ENCODE assay signal across 8 cellular contexts in the genomic region with DNA sequence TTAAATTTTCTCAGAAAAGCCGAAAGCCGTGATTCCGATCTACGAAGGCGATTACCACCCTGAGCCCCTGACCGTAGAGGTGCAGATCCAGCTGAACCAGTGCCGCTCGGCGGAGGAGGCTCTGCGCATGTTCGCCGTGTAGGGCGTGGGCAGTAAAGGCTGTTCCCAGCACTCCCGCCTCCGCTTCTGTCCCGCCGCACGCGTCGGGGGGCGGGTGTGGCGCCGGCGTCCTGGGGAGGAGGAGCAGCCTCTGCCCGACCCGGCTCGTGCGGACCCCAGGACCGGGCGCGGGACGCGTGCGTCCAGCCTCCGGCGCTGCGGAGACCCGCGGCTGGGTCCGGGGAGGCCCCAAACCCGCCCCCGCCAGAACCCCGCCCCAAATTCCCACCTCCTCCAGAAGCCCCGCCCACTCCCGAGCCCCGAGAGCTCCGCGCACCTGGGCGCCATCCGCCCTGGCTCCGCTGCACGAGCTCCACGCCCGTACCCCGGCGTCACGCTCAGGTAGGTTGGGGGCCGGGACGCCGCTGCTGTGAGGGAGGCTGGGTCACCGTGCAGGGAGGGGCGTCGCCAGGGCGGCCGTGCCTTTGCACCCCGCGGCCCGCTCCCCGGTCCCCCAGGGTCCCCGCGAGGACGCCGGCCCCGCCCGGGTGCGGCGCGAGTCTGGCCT. TPM values are rescaled to one million over a fixed set of nuclear protein-coding genes. Genes with fewer than 3 reads are reported as not detected.
DNase-seq lines count a peak whose midpoint lies in the region; ATAC-seq and TF ChIP-seq lines count a peak whose summit lies in the region.

Gene B3GNT4 (plus strand): TSS at position 409 of the 667 bp plus-strand sequence. CDS start 910 bp downstream, outside the sequence.

- in situ Hi-C loops in astrocyte of the spinal cord (cut with HindIII; ENCODE audit: low sequenced_read_pairs), result no loop called here

- ATAC-seq in GM18519 (IDR thresholded peaks at IDR 0.05; ENCODE audit: low FRiP score, unreplicated experiment) (no peak), GM19397 (IDR thresholded peaks at IDR 0.05; ENCODE audit: unreplicated experiment) (no peak)

- peak within 1 kb of the TSS; percentile 63 to 93 (median 83) for H3K4me3 Mint-ChIP-seq in IgD-negative memory B cell
- H3K4me3 Mint-ChIP-seq in T-helper 2 cell treated with Interferon-gamma antibody and Interleukin-4, amounts not matched to agents 5 μg/mL and 100 μg/mL, for 36 hours, result peak within 1 kb of the TSS; percentile 83

- TF ChIP-seq CTCF in astrocyte of the spinal cord (IDR thresholded peaks at IDR 0.05; ENCODE audit: low read depth, low read length), result no peak
- no peak for TF ChIP-seq CTCF in smooth muscle cell (IDR thresholded peaks at IDR 0.05; ENCODE audit: borderline replicate concordance, insufficient read depth, poor library complexity, severe bottlenecking)

- H3K4me1 ChIP-seq in iPS-20b (ENCODE audit: insufficient read depth, low read length) (peaks cover 2% of the 10 kb centered on the region; the same call in 1 of the 2 replicates), smooth muscle cell (ENCODE audit: low read depth) (no peaks in the 10 kb centered on the region)

- H4K20me1 ChIP-seq in smooth muscle cell (ENCODE audit: low read depth), result peaks cover 14% of the 10 kb centered on the region

- no peak within 1 kb of the TSS for H3K27ac ChIP-seq in iPS-20b (ENCODE audit: low read length)
- H3K27ac ChIP-seq in smooth muscle cell (ENCODE audit: low read depth), result no peak within 1 kb of the TSS

- no peaks in the 10 kb centered on the region for H3K36me3 Mint-ChIP-seq in IgD-negative memory B cell
- H3K36me3 Mint-ChIP-seq in T-helper 2 cell treated with Interferon-gamma antibody and Interleukin-4, amounts not matched to agents 5 μg/mL and 100 μg/mL, for 36 hours (ENCODE audit: low read depth), result peaks cover 11% of the 10 kb centered on the region

- peak within 1 kb of the TSS in 2 of 3 donors; percentile 60 to 77 for H3K27ac Mint-ChIP-seq in IgD-negative memory B cell
- H3K27ac Mint-ChIP-seq in T-helper 2 cell treated with Interferon-gamma antibody and Interleukin-4, amounts not matched to agents 5 μg/mL and 100 μg/mL, for 36 hours, result no peak within 1 kb of the TSS

- H3K36me3 ChIP-seq in iPS-20b (ENCODE audit: insufficient read depth, low read depth, low read length) (peaks cover 19% of the 10 kb centered on the region), smooth muscle cell (ENCODE audit: low read depth) (no peaks in the 10 kb centered on the region)

- peaks cover 59% of the 10 kb centered on the region for H3K27me3 ChIP-seq in iPS-20b (ENCODE audit: insufficient read depth, low read length)
- peaks cover 42% of the 10 kb centered on the region for H3K27me3 ChIP-seq in smooth muscle cell (ENCODE audit: low read depth)

- H3K4me3 ChIP-seq in astrocyte of the spinal cord (ENCODE audit: low read depth, low read length) (peak within 1 kb of the TSS; percentile 34), iPS-20b (ENCODE audit: low read length) (peak within 1 kb of the TSS; percentile 68), smooth muscle cell (peak within 1 kb of the TSS; percentile 60)

- H3K9me3 ChIP-seq in iPS-20b (ENCODE audit: insufficient read depth, low read depth, low read length), result no peaks in the 10 kb centered on the region
- no peaks in the 10 kb centered on the region for H3K9me3 ChIP-seq in smooth muscle cell (replicated peaks; ENCODE audit: low read depth)

- no peaks in the 10 kb centered on the region for H3K79me2 ChIP-seq in smooth muscle cell (ENCODE audit: low read depth)

- H3K27me3 Mint-ChIP-seq in IgD-negative memory B cell, result peaks cover 27% of the 10 kb centered on the region
- H3K27me3 Mint-ChIP-seq in T-helper 2 cell treated with Interferon-gamma antibody and Interleukin-4, amounts not matched to agents 5 μg/mL and 100 μg/mL, for 36 hours (ENCODE audit: low read depth), result peaks cover 27% of the 10 kb centered on the region

- no peak within 1 kb of the TSS for H3K9ac ChIP-seq in iPS-20b (ENCODE audit: low read depth, low read length)
- H3K9ac ChIP-seq in smooth muscle cell (ENCODE audit: low read depth), result no peak within 1 kb of the TSS

- H3K9me3 Mint-ChIP-seq in IgD-negative memory B cell, result no peaks in the 10 kb centered on the region
- H3K9me3 Mint-ChIP-seq in T-helper 2 cell treated with Interferon-gamma antibody and Interleukin-4, amounts not matched to agents 5 μg/mL and 100 μg/mL, for 36 hours, result no peaks in the 10 kb centered on the region

- H3K4me2 ChIP-seq in smooth muscle cell, result peak within 1 kb of the TSS; percentile 97

- peak within 1 kb of the TSS; percentile 84 for H2AFZ ChIP-seq in smooth muscle cell (ENCODE audit: low read depth)

- H3K4me1 Mint-ChIP-seq in IgD-negative memory B cell, result peaks cover 4 to 9% (median 4%) of the 10 kb centered on the region in 3 donors
- H3K4me1 Mint-ChIP-seq in T-helper 2 cell treated with Interferon-gamma antibody and Interleukin-4, amounts not matched to agents 5 μg/mL and 100 μg/mL, for 36 hours (ENCODE audit: low read depth), result peaks cover 6% of the 10 kb centered on the region

- H3F3A ChIP-seq in smooth muscle cell (ENCODE audit: low read depth), result no peaks in the 10 kb centered on the region

- 2% methylated on average over 39 of the region's 78 CpGs for WGBS in smooth muscle cell (ENCODE audit: low lambda C conversion rate)

- DNase-seq in DMS153 (lab: John Stamatoyannopoulos, UW), result peak; percentile 28
- DNase-seq in T-helper 2 cell treated with Interferon-gamma antibody and Interleukin-4, amounts not matched to agents 5 μg/mL and 100 μg/mL, for 36 hours (ENCODE audit: low spot score), result peak; percentile 61
- peak; percentile 35 for DNase-seq in astrocyte of the spinal cord (ENCODE audit: low read depth, low spot score)
- DNase-seq in smooth muscle cell (lab: John Stamatoyannopoulos, UW; ENCODE audit: unreplicated experiment), result no peak

RNA-seq across cellular contexts. Expression of gene B3GNT4, which starts in this region (rescaled TPM):
- polyA plus RNA-seq in IgD-negative memory B cell (0.29 TPM), smooth muscle cell (0.93 and 3.2 TPM in 2 replicates)
- not detected in 2 replicates for total RNA-seq in smooth muscle cell
